ENCODE assay signal across 12 cellular contexts in genomic region chr16:84827131-84827574, GRCh38. TPM values are rescaled to one million over a fixed set of nuclear protein-coding genes. Genes with fewer than 3 reads are reported as not detected.
DNase-seq lines count a peak whose midpoint lies in the region; ATAC-seq and TF ChIP-seq lines count a peak whose summit lies in the region.
"Had no signal": no experiment of that assay in that cellular context is flagged by ENCODE, and none has a peak within 500 bp of the region (broad histone marks: within the 10 kb centered on the region; RNA-seq: fewer than 3 reads in every experiment).

No MANE protein-coding gene starts in this region.

- peaks cover 10% of the 10 kb centered on the region for H3K27me3 ChIP-seq in adrenal gland
- no peaks in the 10 kb centered on the region for H3K27me3 ChIP-seq in hepatocyte

- peak overlapping the region in 3 of 5 donors; percentile 7 to 89 (median 62) for H3K27ac ChIP-seq in adrenal gland
- H3K27ac ChIP-seq in hepatocyte = peak overlapping the region; percentile 96
- H3K27ac ChIP-seq in skin epidermis = peak overlapping the region in 17 of 21 experiments; percentile 14 to 85 (median 66)

- peaks cover 0 to 8% of the 10 kb centered on the region in 2 donors for H3K4me1 ChIP-seq in adrenal gland (replicated peaks in 1 of 2)
- H3K4me1 ChIP-seq in hepatocyte (ENCODE audit: insufficient read depth) = peaks cover 47% of the 10 kb centered on the region

- no peaks in the 10 kb centered on the region for H3K9me2 ChIP-seq in hepatocyte (replicated peaks; ENCODE audit: insufficient read depth)

- DNase-seq in GF-D8 (lab: John Stamatoyannopoulos, UW) = peak; percentile 8
- no peak for DNase-seq in adrenal gland
- DNase-seq in hepatocyte (ENCODE audit: low spot score) = peak; percentile 62
- no peak for DNase-seq in foreskin melanocyte
- DNase-seq: anterior cingulate cortex; CD8-positive, alpha-beta T cell; stimulated activated naive B cell treated with anti-CD40 and anti-IgM and Interleukin-4, amounts not matched to agents 10 μg/mL and 1 μg/mL and 100 μg/mL, for 72 hours had no signal

- TF ChIP-seq CTCF in adrenal gland (IDR thresholded peaks at IDR 0.05) (no peak), hepatocyte (IDR thresholded peaks at IDR 0.05; ENCODE audit: poor library complexity) (no peak)

- H3K79me2 ChIP-seq in hepatocyte = peaks cover 68% of the 10 kb centered on the region

- no peak for TF ChIP-seq POLR2A in adrenal gland (IDR thresholded peaks at IDR 0.05)

- H3K4me2 ChIP-seq in hepatocyte = peak overlapping the region; percentile 59

- intact Hi-C loops in adrenal gland (cut with DNase I) = no loop called here

- H3K9me3 ChIP-seq in adrenal gland (replicated peaks in 1 of 3) (no peaks in the 10 kb centered on the region), hepatocyte (ENCODE audit: low read depth) (no peaks in the 10 kb centered on the region)

- no peak overlapping the region for H2AFZ ChIP-seq in hepatocyte

- ATAC-seq in HG03460 (IDR thresholded peaks at IDR 0.05; ENCODE audit: unreplicated experiment) (no peak), HG03442 (IDR thresholded peaks at IDR 0.05; ENCODE audit: unreplicated experiment) (no peak), GM19023 (IDR thresholded peaks at IDR 0.05; ENCODE audit: unreplicated experiment) (no peak)
- ATAC-seq: CD8-positive, alpha-beta T cell; GM12878; stimulated activated naive B cell treated with anti-CD40 and anti-IgM and Interleukin-4, amounts not matched to agents 10 μg/mL and 1 μg/mL and 100 μg/mL, for 72 hours had no signal

- H4K20me1 ChIP-seq in hepatocyte (ENCODE audit: insufficient read depth, poor library complexity, severe bottlenecking) = peaks cover 3% of the 10 kb centered on the region

- H3K36me3 ChIP-seq in adrenal gland (replicated peaks in 1 of 2) = no peaks in the 10 kb centered on the region
- H3K36me3 ChIP-seq in hepatocyte (replicated peaks; ENCODE audit: insufficient read depth, low read depth) = no peaks in the 10 kb centered on the region

- 45 to 71% (median 56%) methylated on average over 14 to 16 of the region's 16 CpGs for WGBS in adrenal gland, 4 donors
- 45% methylated on average over 16 of the region's 16 CpGs for WGBS in hepatocyte (ENCODE audit: low lambda C conversion rate, missing lambda C conversion rate)

- H3K4me3 ChIP-seq in adrenal gland (no peak overlapping the region), hepatocyte (no peak overlapping the region), skin epidermis (no peak overlapping the region)
- H3K4me3 ChIP-seq: GM12878 had no signal

RNA-seq across cellular contexts. Expression of gene CRISPLD2, which starts 7.4 kb away (rescaled TPM):
- total RNA-seq in adrenal gland (100 to 1,000 TPM in 3 of 8 donors, 10 to 100 TPM in 5; 34.6 to 362 (median 85.3) TPM), hepatocyte (253 and 281 TPM in 2 replicates)
- polyA plus RNA-seq in adrenal gland (10 to 100 TPM; 21.0 to 43.8 (median 42.1) TPM), hepatocyte (284 and 315 TPM in 2 replicates)

Comparison
In these comparisons a context has a peak if more than half of its experiments do, and no peak if none do; other contexts are left out.
1. DNase-seq: peak in GF-D8 (single experiment) and hepatocyte (single experiment); none in adrenal gland (0 of 7) and foreskin melanocyte (single experiment).
2. Peak in every context shown above with its lines, with median percentiles within 50 percentile points of each other: H3K27ac ChIP-seq.